Comparison of ENCODE assay signal across 8 cellular contexts in genomic region chr12:57477710-57478681, GRCh38. TPM values are rescaled to one million over a fixed set of nuclear protein-coding genes. Genes with fewer than 3 reads are reported as not detected.
A peak's percentile ranks its signal among the peaks of the same experiment; 100 is the strongest.
DNase-seq lines count a peak whose midpoint lies in the region; ATAC-seq and TF ChIP-seq lines count a peak whose summit lies in the region.

No MANE protein-coding gene starts in this region.

- peaks cover 51% of the 10 kb centered on the region for H3K4me1 Mint-ChIP-seq in GM23338
- H3K4me1 Mint-ChIP-seq in central memory CD8-positive, alpha-beta T cell: peaks cover 79% of the 10 kb centered on the region

- no peaks in the 10 kb centered on the region; the same call in 2 of the 3 replicates for H3K9me3 Mint-ChIP-seq in GM23338
- no peaks in the 10 kb centered on the region for H3K9me3 Mint-ChIP-seq in central memory CD8-positive, alpha-beta T cell

- H3K79me2 ChIP-seq in GM23338 (replicated peaks; ENCODE audit: insufficient read depth) (no peaks in the 10 kb centered on the region), SU-DHL-6 (ENCODE audit: insufficient read depth, low read length) (no peaks in the 10 kb centered on the region)

- peak overlapping the region; percentile 52 for H2AFZ ChIP-seq in GM23338
- H2AFZ ChIP-seq in SU-DHL-6 (ENCODE audit: low read depth, low read length, severe bottlenecking): peak overlapping the region; percentile 65

- H3K4me3 ChIP-seq in GM23338: no peak overlapping the region
- H3K4me3 ChIP-seq in SU-DHL-6 (ENCODE audit: insufficient read depth, low read length, poor library complexity, severe bottlenecking): peak overlapping the region; percentile 13
- peak overlapping the region; percentile 97 to 100 for H3K4me3 ChIP-seq in neutrophil (ENCODE audit: low read depth in 1 of 2, low read length in 1 of 2)
- peak overlapping the region in 1 of 4 donors; percentile 47 for H3K4me3 ChIP-seq in gastrocnemius medialis

- H3K4me1 ChIP-seq in GM23338 (ENCODE audit: insufficient read depth) (peaks cover 44% of the 10 kb centered on the region), neutrophil (ENCODE audit: control insufficient read depth in 1 of 2, insufficient read depth in 1 of 2, low read depth in 1 of 2, low read length in 1 of 2) (peaks cover 69 to 81% of the 10 kb centered on the region in 2 experiments), gastrocnemius medialis (peaks cover 12% of the 10 kb centered on the region in 2 donors)

- peaks cover 8% of the 10 kb centered on the region; the same call in 1 of the 3 replicates for H3K36me3 Mint-ChIP-seq in GM23338 (ENCODE audit: low read depth)
- H3K36me3 Mint-ChIP-seq in central memory CD8-positive, alpha-beta T cell (ENCODE audit: insufficient read depth): peaks cover 61% of the 10 kb centered on the region

- TF ChIP-seq POLR2A in gastrocnemius medialis (IDR thresholded peaks at IDR 0.05): no peak

- H3K4me2 ChIP-seq in GM23338 (peak overlapping the region; percentile 98), SU-DHL-6 (ENCODE audit: low read depth, low read length, poor library complexity, severe bottlenecking) (peak overlapping the region; percentile 49)

- no peak overlapping the region; the same call in 2 of the 3 replicates for H3K4me3 Mint-ChIP-seq in GM23338
- H3K4me3 Mint-ChIP-seq in central memory CD8-positive, alpha-beta T cell: peak overlapping the region; percentile 96

- no peak for TF ChIP-seq CTCF in GM23338 (conservative IDR thresholded peaks at IDR 0.05; ENCODE audit: low read depth in 2 of 2)
- TF ChIP-seq CTCF in SU-DHL-6 (IDR thresholded peaks at IDR 0.05; ENCODE audit: insufficient read depth, low read length, poor library complexity, severe bottlenecking): no peak
- peak; percentile 26 for TF ChIP-seq CTCF in neutrophil (IDR thresholded peaks at IDR 0.05)
- no peak for TF ChIP-seq CTCF in gastrocnemius medialis (IDR thresholded peaks at IDR 0.05 in 4 of 5, conservative IDR thresholded peaks at IDR 0.05 in 1 of 5)

- H4K20me1 ChIP-seq in GM23338 (replicated peaks; ENCODE audit: insufficient read depth) (no peaks in the 10 kb centered on the region), SU-DHL-6 (ENCODE audit: low read depth, low read length) (no peaks in the 10 kb centered on the region)

- H3K9me3 ChIP-seq in SU-DHL-6 (ENCODE audit: insufficient read depth, low read length) (no peaks in the 10 kb centered on the region), neutrophil (no peaks in the 10 kb centered on the region), gastrocnemius medialis (no peaks in the 10 kb centered on the region)

- in situ Hi-C loops in gastrocnemius medialis (cut with MboI; ENCODE audit: low sequenced_read_pairs in 4 of 4): no loop called here

- no peaks in the 10 kb centered on the region for H3K9me2 ChIP-seq in GM23338 (ENCODE audit: insufficient read depth)
- no peaks in the 10 kb centered on the region for H3K9me2 ChIP-seq in SU-DHL-6 (replicated peaks; ENCODE audit: insufficient read depth, low read length)

- no peaks in the 10 kb centered on the region for H3K36me3 ChIP-seq in GM23338 (ENCODE audit: insufficient read depth)
- H3K36me3 ChIP-seq in SU-DHL-6 (ENCODE audit: low read length): no peaks in the 10 kb centered on the region
- peaks cover 38% of the 10 kb centered on the region for H3K36me3 ChIP-seq in neutrophil
- no peaks in the 10 kb centered on the region for H3K36me3 ChIP-seq in gastrocnemius medialis

- H3K27ac Mint-ChIP-seq in GM23338: no peak overlapping the region
- peak overlapping the region; percentile 97 for H3K27ac Mint-ChIP-seq in central memory CD8-positive, alpha-beta T cell (ENCODE audit: low read depth)

- ATAC-seq in GM23338 (no peak), HG02938 (IDR thresholded peaks at IDR 0.05; ENCODE audit: unreplicated experiment) (no peak), HG03097 (IDR thresholded peaks at IDR 0.05; ENCODE audit: low FRiP score, unreplicated experiment) (no peak), gastrocnemius medialis (no peak)
- peak; percentile 33 for ATAC-seq in central memory CD8-positive, alpha-beta T cell (replicated peaks; ENCODE audit: extremely low read depth, poor library complexity, severe bottlenecking)

- peaks cover 9% of the 10 kb centered on the region for H3F3A ChIP-seq in GM23338 (replicated peaks; ENCODE audit: low read depth)
- H3F3A ChIP-seq in SU-DHL-6 (ENCODE audit: insufficient read depth): peaks cover 12% of the 10 kb centered on the region; the same call in 1 of the 2 replicates

- H3K27me3 ChIP-seq in GM23338 (ENCODE audit: insufficient read depth) (peaks cover 45% of the 10 kb centered on the region), SU-DHL-6 (ENCODE audit: low read length) (no peaks in the 10 kb centered on the region), neutrophil (no peaks in the 10 kb centered on the region), gastrocnemius medialis (peaks cover 36 to 41% (median 36%) of the 10 kb centered on the region in 3 donors)

- DNase-seq in ELR (ENCODE audit: low read depth): peak; percentile 39
- DNase-seq in GM23338 (ENCODE audit: low spot score): no peak
- peak in 1 of 2 donors; percentile 54 for DNase-seq in central memory CD8-positive, alpha-beta T cell (ENCODE audit: low spot score in 2 of 2)
- DNase-seq in gastrocnemius medialis: no peak

- peaks cover 54% of the 10 kb centered on the region for H3K27me3 Mint-ChIP-seq in GM23338 (ENCODE audit: insufficient read depth, low read depth, poor library complexity)
- H3K27me3 Mint-ChIP-seq in central memory CD8-positive, alpha-beta T cell: no peaks in the 10 kb centered on the region

- peak overlapping the region; percentile 54 for H3K9ac ChIP-seq in SU-DHL-6 (ENCODE audit: low read length)

- intact Hi-C loops in gastrocnemius medialis (cut with DNase I; ENCODE audit: low total_unique reads): no loop called here

- no peak overlapping the region for H3K27ac ChIP-seq in GM23338 (ENCODE audit: low read depth)
- H3K27ac ChIP-seq in SU-DHL-6 (ENCODE audit: low read depth, low read length): peak overlapping the region; percentile 63
- H3K27ac ChIP-seq in neutrophil: peak overlapping the region; percentile 99
- H3K27ac ChIP-seq in gastrocnemius medialis: peak overlapping the region in 1 of 4 donors; percentile 10

TF ChIP-seq in GM23338, 12 proteins besides CTCF, POLR2A, EP300 and RAD21 (continues in another document):
- TF ChIP-seq ZNF114 (CRISPR knock-in tag; IDR thresholded peaks at IDR 0.05) (no peak), CREB1 (CRISPR knock-in tag; IDR thresholded peaks at IDR 0.05; ENCODE audit: low read depth) (no peak), POLR2AphosphoS5 (IDR thresholded peaks at IDR 0.05; ENCODE audit: low read depth) (no peak), ETS1 (IDR thresholded peaks at IDR 0.05) (no peak), JUNB (IDR thresholded peaks at IDR 0.05; ENCODE audit: unreplicated experiment) (no peak), ZNF331 (CRISPR knock-in tag; IDR thresholded peaks at IDR 0.05; ENCODE audit: low read depth) (no peak)

RNA-seq across cellular contexts. Expression of gene ARHGAP9, which starts 1.7 kb away (rescaled TPM):
- total RNA-seq in GM23338 (2014; rRNA removed; shearing (Covaris generic)): 4.6 and 7.1 TPM in 2 replicates
- 4.5 and 4.9 TPM in 2 replicates for polyA plus RNA-seq in GM23338 (2016; fragmentation: Nextera tagmentation; extraction: Ambion mirVana)
- 1 to 10 TPM; 2.7 to 5.1 (median 4.7) TPM for total RNA-seq in gastrocnemius medialis

RNA-seq across cellular contexts. Expression of gene MARS1, which starts 9.9 kb away (rescaled TPM):
- total RNA-seq in GM23338 (2014; rRNA removed; shearing (Covaris generic)): 247 and 266 TPM in 2 replicates
- 351 and 389 TPM in 2 replicates for polyA plus RNA-seq in GM23338 (2016; fragmentation: Nextera tagmentation; extraction: Ambion mirVana)
- 10 to 100 TPM; 37.7 to 81.1 (median 42.0) TPM for total RNA-seq in gastrocnemius medialis

RNA-seq across cellular contexts. Expression of gene GLI1, which starts 18.4 kb away (rescaled TPM):
- 16.1 and 18.1 TPM in 2 replicates for total RNA-seq in GM23338 (2014; rRNA removed; shearing (Covaris generic))
- polyA plus RNA-seq in GM23338 (2016; fragmentation: Nextera tagmentation; extraction: Ambion mirVana): 4.8 and 5.6 TPM in 2 replicates
- 1 to 10 TPM in 1 of 4 donors, not detected in 3; 1.0 TPM for total RNA-seq in gastrocnemius medialis

RNA-seq across cellular contexts. Expression of gene INHBE, which starts 22.9 kb away (rescaled TPM):
- total RNA-seq in GM23338 (2014; rRNA removed; shearing (Covaris generic)): 19.4 and 29.0 TPM in 2 replicates
- polyA plus RNA-seq in GM23338 (2016; fragmentation: Nextera tagmentation; extraction: Ambion mirVana): 5.6 and 7.4 TPM in 2 replicates
- total RNA-seq in gastrocnemius medialis: 1 to 10 TPM in 2 of 4 donors, not detected in 2; 1.5 to 2.2 TPM

RNA-seq across cellular contexts. Expression of gene DDIT3, which starts 42.3 kb away (rescaled TPM):
- total RNA-seq in GM23338 (2014; rRNA removed; shearing (Covaris generic)): 3.9 and 4.1 TPM in 2 replicates
- polyA plus RNA-seq in GM23338 (2016; fragmentation: Nextera tagmentation; extraction: Ambion mirVana): 11.7 and 12.5 TPM in 2 replicates
- total RNA-seq in gastrocnemius medialis: 10 to 100 TPM; 11.8 to 46.4 (median 17.1) TPM
